Comparison of ENCODE assay signal across 9 cellular contexts in the genomic region with DNA sequence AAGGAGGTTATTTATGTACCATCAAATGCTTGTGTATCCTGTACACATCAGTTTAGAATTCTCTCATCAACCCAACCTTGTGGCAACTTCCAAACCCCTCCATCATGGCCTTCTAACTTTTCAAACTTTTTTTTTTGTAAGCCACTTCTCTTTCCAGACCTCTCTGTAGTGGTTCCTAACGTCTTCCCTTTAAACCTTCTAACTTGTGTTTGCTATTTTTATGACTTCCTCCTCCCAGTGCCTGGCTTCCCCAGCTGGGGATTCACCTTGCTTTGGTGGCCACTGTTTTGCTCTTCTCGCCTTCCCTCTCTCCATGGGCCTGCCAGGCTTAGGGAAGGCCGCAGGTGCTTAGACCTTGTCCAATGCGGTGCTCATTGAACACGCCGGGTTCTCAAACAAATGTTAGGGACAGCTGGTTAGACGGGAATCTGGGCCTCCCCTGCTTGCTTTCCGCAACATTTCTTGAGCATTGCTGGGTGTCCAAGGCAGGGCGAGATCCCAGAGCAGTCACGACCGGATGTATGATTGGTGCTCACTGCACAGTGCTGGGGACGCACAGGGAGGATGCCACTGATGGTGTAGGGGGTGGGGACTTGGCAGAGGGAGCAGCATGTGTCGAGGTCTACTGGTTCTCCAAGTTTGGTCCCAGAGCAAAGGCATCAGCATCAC. TPM values are rescaled to one million over a fixed set of nuclear protein-coding genes. Genes with fewer than 3 reads are reported as not detected.
DNase-seq lines count a peak whose midpoint lies in the region; ATAC-seq and TF ChIP-seq lines count a peak whose summit lies in the region.
"Had no signal": no experiment of that assay in that cellular context is flagged by ENCODE, and none has a peak within 500 bp of the region (broad histone marks: within the 10 kb centered on the region; RNA-seq: fewer than 3 reads in every experiment).

No MANE protein-coding gene starts in this region.

- ATAC-seq in WTC11 (no peak), memory B cell (ENCODE audit: low read depth) (no peak)

- TF ChIP-seq CTCF in HFFc6 (IDR thresholded peaks at IDR 0.05) (no peak), WTC11 (IDR thresholded peaks at IDR 0.05) (no peak)

- peaks cover 36% of the 10 kb centered on the region for H3K4me1 Mint-ChIP-seq in HFFc6 (ENCODE audit: low read depth)
- H3K4me1 Mint-ChIP-seq in WTC11 = peaks cover 32% of the 10 kb centered on the region
- H3K4me1 Mint-ChIP-seq in memory B cell = peaks cover 24% of the 10 kb centered on the region

- H3K27me3 ChIP-seq in SJCRH30 = peaks cover 5% of the 10 kb centered on the region; the same call in 1 of the 2 replicates
- H3K27me3 ChIP-seq: Peyer's patch had no signal

- H3K9me3 ChIP-seq in SJCRH30 (replicated peaks) = no peaks in the 10 kb centered on the region
- H3K9me3 ChIP-seq: Peyer's patch had no signal

- H3K9me3 Mint-ChIP-seq in HFFc6 (no peaks in the 10 kb centered on the region), WTC11 (no peaks in the 10 kb centered on the region), memory B cell (no peaks in the 10 kb centered on the region)

- H3K36me3 Mint-ChIP-seq in HFFc6 (ENCODE audit: low read depth) (no peaks in the 10 kb centered on the region), WTC11 (no peaks in the 10 kb centered on the region), memory B cell (no peaks in the 10 kb centered on the region)

- H3K4me3 ChIP-seq in SJCRH30 = no peak overlapping the region

- peak; percentile 21 for DNase-seq in CD1c-positive myeloid dendritic cell (ENCODE audit: extremely low spot score)
- DNase-seq in HFFc6 = no peak
- DNase-seq in WTC11 (ENCODE audit: low spot score) = no peak
- DNase-seq in memory B cell (ENCODE audit: low spot score in 2 of 2) = no peak
- DNase-seq in middle frontal gyrus (ENCODE audit: extremely low spot score, low spot score) = no peak
- no peak for DNase-seq in NCI-H69 (lab: John Stamatoyannopoulos, UW)
- DNase-seq in SJCRH30 = no peak
- DNase-seq in central memory CD4-positive, alpha-beta T cell = no peak

- H3K27ac Mint-ChIP-seq in HFFc6 (no peak overlapping the region), WTC11 (no peak overlapping the region), memory B cell (no peak overlapping the region)

- H3K4me1 ChIP-seq in SJCRH30 = no peaks in the 10 kb centered on the region

- CTCF ChIA-PET in WTC11 (lab: Charles Lee) = interaction anchor here (4.4 to 5.0 kb wide), 2 partner anchors 11 to 144 kb away, joined by 17 to 26 read pairs; partner anchors contain the start of gene COL1A1

- H3K36me3 ChIP-seq in SJCRH30 = no peaks in the 10 kb centered on the region
- H3K36me3 ChIP-seq: Peyer's patch had no signal

- H3K27me3 Mint-ChIP-seq in HFFc6 (ENCODE audit: insufficient read depth) (peaks cover 8% of the 10 kb centered on the region), WTC11 (ENCODE audit: low read depth) (peaks cover 16% of the 10 kb centered on the region), memory B cell (no peaks in the 10 kb centered on the region)

- H3K27ac ChIP-seq in SJCRH30 = no peak overlapping the region

- POLR2A ChIA-PET in WTC11 (lab: Charles Lee) = interaction anchor here (0.7 kb wide), 1 partner anchor 325 kb away, joined by 3 read pairs; no protein-coding TSS in a partner anchor

- H3K4me3 Mint-ChIP-seq in HFFc6 = peak overlapping the region; percentile 84
- peak overlapping the region; percentile 74 for H3K4me3 Mint-ChIP-seq in WTC11
- H3K4me3 Mint-ChIP-seq in memory B cell = peak overlapping the region; percentile 75

TF ChIP-seq in WTC11, 78 proteins besides CTCF, POLR2A, EP300 and RAD21:
- TF ChIP-seq IRF2 (CRISPR knock-in tag; IDR thresholded peaks at IDR 0.05; ENCODE audit: borderline replicate concordance, low read depth) (no peak), ZNF396 (CRISPR knock-in tag; IDR thresholded peaks at IDR 0.05; ENCODE audit: borderline replicate concordance) (no peak), ZBTB43 (CRISPR knock-in tag; IDR thresholded peaks at IDR 0.05) (no peak), ZNF317 (CRISPR knock-in tag; IDR thresholded peaks at IDR 0.05; ENCODE audit: borderline replicate concordance, low read depth) (no peak), E2F5 (CRISPR knock-in tag; IDR thresholded peaks at IDR 0.05) (no peak)
TF ChIP-seq in WTC11: peak in this region for 0.

RNA-seq across cellular contexts. Expression of gene XYLT2, which starts 1.1 kb away (rescaled TPM):
- total RNA-seq in HFFc6 (2021; fragmentation: NEBNext Ultra II Directional; extraction: Animal tissue kit (Norgen Biotek cat#: 25700)) = 10 to 100 TPM; 38.9 to 47.1 (median 43.2) TPM
- total RNA-seq in WTC11 (2021) = 35.7 to 39.7 TPM (median 37.9 TPM) in 3 replicates
- total RNA-seq in SJCRH30 (2014; rRNA removed; shearing (Covaris generic)) = 17.9 and 18.5 TPM in 2 replicates

RNA-seq across cellular contexts. Expression of gene MRPL27, which starts 28.1 kb away (rescaled TPM):
- total RNA-seq in HFFc6 (2021; fragmentation: NEBNext Ultra II Directional; extraction: Animal tissue kit (Norgen Biotek cat#: 25700)) = 10 to 100 TPM; 70.0 to 78.7 (median 75.0) TPM
- 66.7 to 80.5 TPM (median 69.8 TPM) in 3 replicates for total RNA-seq in WTC11 (2021)
- 43.8 and 44.4 TPM in 2 replicates for total RNA-seq in SJCRH30 (2014; rRNA removed; shearing (Covaris generic))

RNA-seq across cellular contexts. Expression of gene EME1, which starts 28.2 kb away (rescaled TPM):
- 1 to 10 TPM; 3.3 to 7.7 (median 6.5) TPM for total RNA-seq in HFFc6 (2021; fragmentation: NEBNext Ultra II Directional; extraction: Animal tissue kit (Norgen Biotek cat#: 25700))
- total RNA-seq in WTC11 (2021) = 22.8 to 27.1 TPM (median 24.9 TPM) in 3 replicates
- total RNA-seq in SJCRH30 (2014; rRNA removed; shearing (Covaris generic)) = 18.4 and 20.8 TPM in 2 replicates

RNA-seq across cellular contexts. Expression of gene LRRC59, which starts 52.5 kb away (rescaled TPM):
- 100 to 1,000 TPM; 214 to 272 (median 261) TPM for total RNA-seq in HFFc6 (2021; fragmentation: NEBNext Ultra II Directional; extraction: Animal tissue kit (Norgen Biotek cat#: 25700))
- 89.3 to 108 TPM (median 90.4 TPM) in 3 replicates for total RNA-seq in WTC11 (2021)
- total RNA-seq in SJCRH30 (2014; rRNA removed; shearing (Covaris generic)) = 89.4 and 89.5 TPM in 2 replicates
